ENCODE assay signal across 15 cellular contexts in the genomic region with DNA sequence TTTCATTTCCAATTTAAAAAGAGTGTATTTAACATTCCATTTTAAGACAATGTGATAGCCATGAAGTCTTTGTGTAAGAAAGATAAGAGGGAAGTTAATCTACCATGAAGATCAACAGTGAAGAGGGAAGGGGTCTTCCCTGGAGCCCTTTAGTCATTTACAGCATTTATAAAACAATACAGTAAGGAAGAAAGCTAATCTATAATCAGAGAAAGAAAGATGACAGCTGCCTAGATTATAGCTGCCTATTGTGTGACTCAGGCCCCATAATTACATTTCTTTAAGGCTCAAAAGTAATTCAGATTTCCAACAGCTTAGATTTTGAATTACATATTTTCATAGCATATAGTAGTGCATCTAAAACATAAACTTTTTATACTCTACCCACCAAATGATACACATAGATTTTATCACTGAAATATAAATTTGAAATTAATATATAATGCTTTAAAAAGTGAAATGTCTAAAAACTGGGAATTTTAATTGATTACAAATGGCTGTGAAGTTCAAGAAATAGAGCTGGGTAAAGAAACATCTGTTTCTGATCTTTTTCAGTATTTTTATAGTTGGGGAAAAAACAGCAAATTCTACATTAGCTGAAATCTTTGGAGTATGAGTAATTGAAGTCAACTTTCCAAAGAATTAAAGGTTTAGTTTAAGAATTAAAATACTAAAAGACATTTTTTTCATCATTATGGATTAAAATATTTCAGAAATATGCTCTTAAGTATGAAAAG.
DNase-seq lines count a peak whose midpoint lies in the region; FAIRE-seq and TF ChIP-seq lines count a peak whose summit lies in the region.
"Had no signal": no experiment of that assay in that cellular context is flagged by ENCODE, and none has a peak within 500 bp of the region (broad histone marks: within the 10 kb centered on the region; RNA-seq: fewer than 3 reads in every experiment).

No MANE protein-coding gene starts in this region.

- no peaks in the 10 kb centered on the region for H3K9me3 ChIP-seq in uterus
- H3K9me3 ChIP-seq: thyroid gland had no signal

- no peaks in the 10 kb centered on the region for H3K36me3 ChIP-seq in uterus

- FAIRE-seq in colon (lab: Jason Lieb, UNC): peak; percentile 75

- TF ChIP-seq POLR2A in uterus (IDR thresholded peaks at IDR 0.05): no peak

- no peak overlapping the region for H3K4me3 ChIP-seq in uterus
- H3K4me3 ChIP-seq: thyroid gland had no signal

- intact Hi-C loops in uterus (cut with DNase I; ENCODE audit: low total_unique reads): no loop called here

- no peaks in the 10 kb centered on the region for H3K27me3 ChIP-seq in uterus
- H3K27me3 ChIP-seq: thyroid gland had no signal

- DNase-seq in EL: peak; percentile 59
- peak; percentile 91 for DNase-seq in NCI-H146 treated with DMSO at 0.1 percent for 48 hours (lab: John Stamatoyannopoulos, UW; ENCODE audit: unreplicated experiment)
- DNase-seq in myocyte (ENCODE audit: low read depth): peak; percentile 16
- DNase-seq in uterus: no peak
- no peak for DNase-seq in C1 segment of cervical spinal cord (lab: John Stamatoyannopoulos, UW)
- DNase-seq in COLO829 (ENCODE audit: low spot score): no peak
- no peak for DNase-seq in nucleus accumbens (lab: John Stamatoyannopoulos, UW)
- DNase-seq: activated CD8-positive, alpha-beta memory T cell treated with anti-CD3 and anti-CD28 coated beads, Interleukin-2, amount 10 ng/mL, durations not matched to agents 7 days and 5 days; hippocampal formation; left cardiac atrium; naive thymus-derived CD8-positive, alpha-beta T cell; NCI-H524 treated with DMSO at 0.1 percent for 48 hours; T-helper 1 cell; thyroid gland had no signal

- no peak for TF ChIP-seq CTCF in uterus (IDR thresholded peaks at IDR 0.05)

- no peaks in the 10 kb centered on the region for H3K4me1 ChIP-seq in uterus
- H3K4me1 ChIP-seq: thyroid gland had no signal

- no peak overlapping the region for H3K27ac ChIP-seq in uterus
- H3K27ac ChIP-seq: thyroid gland had no signal

Comparison
In these comparisons a context has a peak if more than half of its experiments do, and no peak if none do; other contexts are left out.
1. DNase-seq: peak in EL (single experiment), NCI-H146 treated with DMSO at 0.1 percent for 48 hours (single experiment) and myocyte (single experiment); none in uterus (0 of 2), C1 segment of cervical spinal cord (0 of 14), COLO829 (single experiment) and nucleus accumbens (0 of 56).